16 cellular contexts compared by ENCODE assay signal in the genomic region with DNA sequence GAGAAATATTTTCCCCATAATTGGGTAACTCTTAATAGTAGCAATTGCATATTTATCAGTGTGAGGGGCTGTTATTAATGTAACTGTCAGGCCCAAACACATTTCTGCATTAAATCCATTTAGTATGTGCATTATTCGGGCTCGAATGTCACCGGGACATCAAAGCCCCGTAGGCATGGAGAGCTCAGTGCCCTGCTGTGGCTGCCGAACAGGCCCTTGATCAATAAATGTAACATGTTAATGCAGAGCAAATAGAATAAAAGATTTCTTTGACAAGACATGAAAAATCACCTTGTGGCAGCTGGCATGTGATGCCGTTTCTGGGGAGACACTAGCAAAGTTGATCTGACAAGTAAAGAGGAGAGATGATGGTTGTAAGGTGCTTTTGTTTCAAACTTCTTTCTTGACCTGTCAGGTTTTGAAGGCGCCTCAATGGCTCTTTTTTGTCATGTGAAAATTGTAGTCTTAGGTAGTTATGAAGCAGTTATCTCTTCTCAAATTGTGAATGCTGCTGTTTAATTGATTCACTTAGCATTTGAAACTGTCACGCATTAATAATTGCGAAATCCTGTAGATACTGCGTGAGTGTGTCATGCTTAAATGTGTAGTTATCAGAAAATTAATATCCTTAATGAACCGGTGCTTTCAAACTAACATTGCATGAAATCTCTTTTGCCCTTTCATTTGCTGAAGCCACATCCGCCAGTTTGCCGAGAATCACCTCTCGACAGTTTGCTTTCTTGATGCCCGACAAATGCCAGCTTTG. TPM values are rescaled to one million over a fixed set of nuclear protein-coding genes. Genes with fewer than 3 reads are reported as not detected.
"Had no signal": no experiment of that assay in that cellular context is flagged by ENCODE, and none has a peak within 500 bp of the region (broad histone marks: within the 10 kb centered on the region; RNA-seq: fewer than 3 reads in every experiment).

No MANE protein-coding gene starts in this region.

- H3K4me1 ChIP-seq: left lung had no signal

- H3K36me3 Mint-ChIP-seq: activated CD4-positive, alpha-beta memory T cell treated with anti-CD3 and anti-CD28 coated beads for 36 hours; memory B cell had no signal

- H3K4me1 Mint-ChIP-seq: memory B cell; stimulated activated naive CD8-positive, alpha-beta T cell treated with anti-CD3 and anti-CD28 coated beads, Interleukin-15, amount 100 ng/mL, for 72 hours had no signal

- H3K4me3 Mint-ChIP-seq: activated CD4-positive, alpha-beta memory T cell treated with anti-CD3 and anti-CD28 coated beads for 36 hours; activated T-cell treated with anti-CD3 and anti-CD28 coated beads, Interleukin-2, amount 50 U/mL, for 4 hours; memory B cell; natural killer cell treated with Interleukin-12 subunit alpha and Interleukin-12 subunit beta and Interleukin-15 and Interleukin-18, amount 100 ng/mL, for 72 hours; stimulated activated naive CD8-positive, alpha-beta T cell treated with anti-CD3 and anti-CD28 coated beads, Interleukin-15, amount 100 ng/mL, for 72 hours had no signal

- DNase-seq: activated CD4-positive, alpha-beta memory T cell treated with anti-CD3 and anti-CD28 coated beads for 36 hours; activated gamma-delta T cell treated with Interleukin-2 at 50 U/mL for 16 hours; activated T-cell treated with anti-CD3 and anti-CD28 coated beads, Interleukin-2, amount 50 U/mL, for 4 hours; aorta; esophagus squamous epithelium; foreskin fibroblast; left lung; pancreas; stimulated activated CD4-positive, alpha-beta T cell treated with anti-CD3 and anti-CD28 coated beads, Interleukin-15, amount 100 ng/mL, for 24 hours; stimulated activated CD4-positive, alpha-beta T cell treated with anti-CD3 and anti-CD28 coated beads, Interleukin-4, amount 100 ng/mL, for 4 hours; stimulated activated naive CD8-positive, alpha-beta T cell treated with anti-CD3 and anti-CD28 coated beads, Interleukin-15, amount 100 ng/mL, for 72 hours had no signal

- H3K27ac ChIP-seq: esophagus squamous epithelium, left lung, pancreas had no signal

- ATAC-seq: activated T-cell treated with anti-CD3 and anti-CD28 coated beads, Interleukin-2, amount 50 U/mL, for 4 hours; left lung; natural killer cell treated with Interleukin-12 subunit alpha and Interleukin-12 subunit beta and Interleukin-15 and Interleukin-18, amount 100 ng/mL, for 72 hours; pancreas; stimulated activated naive CD8-positive, alpha-beta T cell treated with anti-CD3 and anti-CD28 coated beads, Interleukin-15, amount 100 ng/mL, for 72 hours had no signal

- FAIRE-seq: bronchial epithelial cell, islet of Langerhans, pancreas had no signal

- H3K4me3 ChIP-seq: esophagus squamous epithelium, left lung, pancreas had no signal

- H3K27me3 ChIP-seq: esophagus squamous epithelium, left lung, pancreas had no signal

- H3K36me3 ChIP-seq: esophagus squamous epithelium, pancreas, thoracic aorta had no signal

- H3K27ac Mint-ChIP-seq: activated CD4-positive, alpha-beta memory T cell treated with anti-CD3 and anti-CD28 coated beads for 36 hours; memory B cell; natural killer cell treated with Interleukin-12 subunit alpha and Interleukin-12 subunit beta and Interleukin-15 and Interleukin-18, amount 100 ng/mL, for 72 hours; stimulated activated naive CD8-positive, alpha-beta T cell treated with anti-CD3 and anti-CD28 coated beads, Interleukin-15, amount 100 ng/mL, for 72 hours had no signal

- H3K9me3 ChIP-seq: pancreas, thoracic aorta had no signal

RNA-seq across cellular contexts. Expression of a gene that starts 19.4 kb away (rescaled TPM):
- total RNA-seq: activated CD4-positive, alpha-beta memory T cell treated with anti-CD3 and anti-CD28 coated beads for 36 hours; activated T-cell treated with anti-CD3 and anti-CD28 coated beads, Interleukin-2, amount 50 U/mL, for 4 hours had no signal
